In genomic region chr22:37527952-37528351, GRCh38 we compare ENCODE assay signal across 5 cellular contexts. TPM values are rescaled to one million over a fixed set of nuclear protein-coding genes. Genes with fewer than 3 reads are reported as not detected.
"Had no signal": no experiment of that assay in that cellular context is flagged by ENCODE, and none has a peak within 500 bp of the region (broad histone marks: within the 10 kb centered on the region; RNA-seq: fewer than 3 reads in every experiment).

No MANE protein-coding gene starts in this region.

RNA-seq across cellular contexts. Expression of gene MFNG, which starts 41.8 kb away (rescaled TPM):
- total RNA-seq: RPMI7951, SK-MEL-5 had no signal

RNA-seq across cellular contexts. Expression of gene LGALS2, which starts 51.9 kb away (rescaled TPM):
- total RNA-seq: M059J, PC-3, RPMI7951, SJCRH30, SK-MEL-5 had no signal
